24 cellular contexts compared by ENCODE assay signal in genomic region chr12:31645944-31646343, GRCh38. TPM values are rescaled to one million over a fixed set of nuclear protein-coding genes. Genes with fewer than 3 reads are reported as not detected.
DNase-seq lines count a peak whose midpoint lies in the region; ATAC-seq, FAIRE-seq and TF ChIP-seq lines count a peak whose summit lies in the region.
"Had no signal": no experiment of that assay in that cellular context is flagged by ENCODE, and none has a peak within 500 bp of the region (broad histone marks: within the 10 kb centered on the region; RNA-seq: fewer than 3 reads in every experiment).

No MANE protein-coding gene starts in this region.

- H3K27me3 ChIP-seq in pancreas: no peaks in the 10 kb centered on the region
- no peaks in the 10 kb centered on the region for H3K27me3 ChIP-seq in CD8-positive, alpha-beta T cell (ENCODE audit: insufficient read depth, low read length)
- H3K27me3 ChIP-seq: gastrocnemius medialis had no signal

- H3K4me3 ChIP-seq in pancreas: no peak overlapping the region
- no peak overlapping the region for H3K4me3 ChIP-seq in CD8-positive, alpha-beta T cell (ENCODE audit: low read depth, low read length)
- H3K4me3 ChIP-seq: gastrocnemius medialis, HAP-1, thoracic aorta had no signal

- H3K4me3 Mint-ChIP-seq in nephron progenitor cell: no peak overlapping the region
- H3K4me3 Mint-ChIP-seq in CD8-positive, alpha-beta T cell: no peak overlapping the region
- H3K4me3 Mint-ChIP-seq: activated CD4-positive, alpha-beta memory T cell treated with anti-CD3 and anti-CD28 coated beads for 36 hours; CD8-positive, alpha-beta memory T cell; natural killer cell treated with Interleukin-12 subunit alpha and Interleukin-12 subunit beta and Interleukin-15 and Interleukin-18, amount 100 ng/mL, for 72 hours; stimulated activated effector memory CD8-positive, alpha-beta T cell treated with anti-CD3 and anti-CD28 coated beads, Interleukin-12 subunit alpha, Interleukin-12 subunit beta, amount 100 ng/mL, for 72 hours had no signal

- CTCF ChIA-PET in CD8-positive, alpha-beta T cell (lab: Charles Lee): interaction anchor here (0.6 kb wide), 1 partner anchor 1095 kb away, joined by 3 read pairs; no protein-coding TSS in a partner anchor

- 54 to 73% methylated on average over 4 of the region's 4 CpGs for WGBS in pancreas, 2 donors

- no peaks in the 10 kb centered on the region for H3K36me3 ChIP-seq in pancreas
- no peaks in the 10 kb centered on the region for H3K36me3 ChIP-seq in CD8-positive, alpha-beta T cell (ENCODE audit: insufficient read depth, low read length)
- H3K36me3 ChIP-seq: gastrocnemius medialis, HAP-1, thoracic aorta had no signal

- peak; percentile 40 for DNase-seq in CD1c-positive myeloid dendritic cell (ENCODE audit: extremely low spot score)
- DNase-seq in MV-4-11 (lab: John Stamatoyannopoulos, UW): peak; percentile 31
- DNase-seq in dermis microvascular lymphatic vessel endothelial cell (ENCODE audit: low read depth in 2 of 2): peak; percentile 17 to 50
- no peak for DNase-seq in nephron progenitor cell
- no peak for DNase-seq in pancreas
- DNase-seq in iPS-NIHi11 (ENCODE audit: low spot score): no peak
- DNase-seq in CD8-positive, alpha-beta T cell: no peak
- DNase-seq: activated CD4-positive, alpha-beta memory T cell treated with anti-CD3 and anti-CD28 coated beads for 36 hours; activated effector memory CD4-positive, alpha-beta T cell treated with Interleukin-2 at 50 U/mL for 16 hours; CD8-positive, alpha-beta memory T cell; cerebellar nuclear complex; effector CD4-positive, alpha-beta T cell; gastrocnemius medialis; midbrain; NCI-H1694 treated with DMSO at 0.1 percent for 48 hours; NCI-H345; T-helper 9 cell had no signal

- H3K9me3 Mint-ChIP-seq in nephron progenitor cell: no peaks in the 10 kb centered on the region
- no peaks in the 10 kb centered on the region for H3K9me3 Mint-ChIP-seq in CD8-positive, alpha-beta T cell
- H3K9me3 Mint-ChIP-seq: activated CD4-positive, alpha-beta memory T cell treated with anti-CD3 and anti-CD28 coated beads for 36 hours; CD8-positive, alpha-beta memory T cell; IgD-negative memory B cell; natural killer cell treated with Interleukin-12 subunit alpha and Interleukin-12 subunit beta and Interleukin-15 and Interleukin-18, amount 100 ng/mL, for 72 hours; stimulated activated effector memory CD8-positive, alpha-beta T cell treated with anti-CD3 and anti-CD28 coated beads, Interleukin-12 subunit alpha, Interleukin-12 subunit beta, amount 100 ng/mL, for 72 hours had no signal

- FAIRE-seq in pancreas (lab: Jason Lieb, UNC): no peak

- no peaks in the 10 kb centered on the region for H3K9me3 ChIP-seq in pancreas
- H3K9me3 ChIP-seq in CD8-positive, alpha-beta T cell (ENCODE audit: low read length): no peaks in the 10 kb centered on the region
- H3K9me3 ChIP-seq: gastrocnemius medialis, HAP-1, thoracic aorta had no signal

- H3K36me3 Mint-ChIP-seq in nephron progenitor cell (ENCODE audit: low read depth): no peaks in the 10 kb centered on the region
- H3K36me3 Mint-ChIP-seq in CD8-positive, alpha-beta T cell: no peaks in the 10 kb centered on the region
- H3K36me3 Mint-ChIP-seq: activated CD4-positive, alpha-beta memory T cell treated with anti-CD3 and anti-CD28 coated beads for 36 hours; CD8-positive, alpha-beta memory T cell; IgD-negative memory B cell; natural killer cell treated with Interleukin-12 subunit alpha and Interleukin-12 subunit beta and Interleukin-15 and Interleukin-18, amount 100 ng/mL, for 72 hours; stimulated activated effector memory CD8-positive, alpha-beta T cell treated with anti-CD3 and anti-CD28 coated beads, Interleukin-12 subunit alpha, Interleukin-12 subunit beta, amount 100 ng/mL, for 72 hours had no signal

- TF ChIP-seq CTCF in nephron progenitor cell (IDR thresholded peaks at IDR 0.05): no peak
- no peak for TF ChIP-seq CTCF in pancreas (IDR thresholded peaks at IDR 0.05)
- no peak for TF ChIP-seq CTCF in CD8-positive, alpha-beta T cell (IDR thresholded peaks at IDR 0.05)

- intact Hi-C loops in pancreas (cut with DNase I): no loop called here
- intact Hi-C loops in CD8-positive, alpha-beta T cell (cut with DNase I, micrococcal nuclease): no loop called here

- POLR2A ChIA-PET in CD8-positive, alpha-beta T cell (lab: Charles Lee): no interaction called here

- peaks cover 0 to 25% (median 4%) of the 10 kb centered on the region in 3 donors for H3K4me1 ChIP-seq in pancreas
- no peaks in the 10 kb centered on the region for H3K4me1 ChIP-seq in CD8-positive, alpha-beta T cell (ENCODE audit: insufficient read depth, low read length)

- peak overlapping the region; percentile 88 for H3K27ac Mint-ChIP-seq in nephron progenitor cell
- no peak overlapping the region for H3K27ac Mint-ChIP-seq in CD8-positive, alpha-beta T cell
- H3K27ac Mint-ChIP-seq: activated CD4-positive, alpha-beta memory T cell treated with anti-CD3 and anti-CD28 coated beads for 36 hours; IgD-negative memory B cell; natural killer cell treated with Interleukin-12 subunit alpha and Interleukin-12 subunit beta and Interleukin-15 and Interleukin-18, amount 100 ng/mL, for 72 hours; stimulated activated effector memory CD8-positive, alpha-beta T cell treated with anti-CD3 and anti-CD28 coated beads, Interleukin-12 subunit alpha, Interleukin-12 subunit beta, amount 100 ng/mL, for 72 hours had no signal

- H3K4me1 Mint-ChIP-seq in nephron progenitor cell: peaks cover 50% of the 10 kb centered on the region
- no peaks in the 10 kb centered on the region for H3K4me1 Mint-ChIP-seq in CD8-positive, alpha-beta T cell (ENCODE audit: low read depth)
- H3K4me1 Mint-ChIP-seq: CD8-positive, alpha-beta memory T cell; stimulated activated effector memory CD8-positive, alpha-beta T cell treated with anti-CD3 and anti-CD28 coated beads, Interleukin-12 subunit alpha, Interleukin-12 subunit beta, amount 100 ng/mL, for 72 hours had no signal

- H3K27ac ChIP-seq in pancreas: peak overlapping the region in 2 of 4 donors; percentile 81 to 90
- no peak overlapping the region for H3K27ac ChIP-seq in CD8-positive, alpha-beta T cell (ENCODE audit: low read depth, low read length)
- H3K27ac ChIP-seq: gastrocnemius medialis, thoracic aorta had no signal

- H3K27me3 Mint-ChIP-seq in nephron progenitor cell (ENCODE audit: low read depth, poor library complexity): peaks cover 3% of the 10 kb centered on the region
- no peaks in the 10 kb centered on the region for H3K27me3 Mint-ChIP-seq in CD8-positive, alpha-beta T cell (ENCODE audit: low read depth)
- H3K27me3 Mint-ChIP-seq: activated CD4-positive, alpha-beta memory T cell treated with anti-CD3 and anti-CD28 coated beads for 36 hours; IgD-negative memory B cell had no signal

- no peak for ATAC-seq in pancreas
- ATAC-seq in HG02885 (IDR thresholded peaks at IDR 0.05; ENCODE audit: poor library complexity, unreplicated experiment): no peak
- no peak for ATAC-seq in CD8-positive, alpha-beta T cell
- ATAC-seq: esophagus mucosa; gastrocnemius medialis; natural killer cell treated with Interleukin-12 subunit alpha and Interleukin-12 subunit beta and Interleukin-15 and Interleukin-18, amount 100 ng/mL, for 72 hours; stimulated activated effector memory CD8-positive, alpha-beta T cell treated with anti-CD3 and anti-CD28 coated beads, Interleukin-12 subunit alpha, Interleukin-12 subunit beta, amount 100 ng/mL, for 72 hours had no signal

RNA-seq across cellular contexts. Expression of gene ETFBKMT, which starts 13.5 kb away (rescaled TPM):
- 2.2 and 2.7 TPM in 2 replicates for total RNA-seq in dermis microvascular lymphatic vessel endothelial cell
- total RNA-seq in pancreas: 1 to 10 TPM; 2.0 to 4.6 (median 3.1) TPM
- 1 to 10 TPM; 1.8 to 2.8 TPM for polyA plus RNA-seq in pancreas
- 1 to 10 TPM in 1 of 2 experiments, under 1 TPM in 1; 0.41 to 1.0 TPM for total RNA-seq in CD8-positive, alpha-beta T cell

RNA-seq across cellular contexts. Expression of gene DENND5B, which starts 55.0 kb away (rescaled TPM):
- total RNA-seq in dermis microvascular lymphatic vessel endothelial cell: 5.9 and 8.9 TPM in 2 replicates
- total RNA-seq in pancreas: 10 to 100 TPM in 3 of 6 donors, 1 to 10 TPM in 3; 5.2 to 11.3 (median 8.7) TPM
- polyA plus RNA-seq in pancreas: 1 to 10 TPM; 2.4 to 2.7 TPM
- under 1 TPM; 0.19 to 0.22 TPM for total RNA-seq in CD8-positive, alpha-beta T cell
- polyA plus RNA-seq: CD8-positive, alpha-beta memory T cell had no signal

Comparison
In these comparisons a context has a peak if more than half of its experiments do, and no peak if none do; other contexts are left out.
1. DNase-seq: peak in CD1c-positive myeloid dendritic cell (single experiment), MV-4-11 (single experiment) and dermis microvascular lymphatic vessel endothelial cell (2 of 2); none in nephron progenitor cell (single experiment), pancreas (0 of 6), iPS-NIHi11 (single experiment) and CD8-positive, alpha-beta T cell (0 of 7).